ENCODE assay signal across 13 cellular contexts in the genomic region with DNA sequence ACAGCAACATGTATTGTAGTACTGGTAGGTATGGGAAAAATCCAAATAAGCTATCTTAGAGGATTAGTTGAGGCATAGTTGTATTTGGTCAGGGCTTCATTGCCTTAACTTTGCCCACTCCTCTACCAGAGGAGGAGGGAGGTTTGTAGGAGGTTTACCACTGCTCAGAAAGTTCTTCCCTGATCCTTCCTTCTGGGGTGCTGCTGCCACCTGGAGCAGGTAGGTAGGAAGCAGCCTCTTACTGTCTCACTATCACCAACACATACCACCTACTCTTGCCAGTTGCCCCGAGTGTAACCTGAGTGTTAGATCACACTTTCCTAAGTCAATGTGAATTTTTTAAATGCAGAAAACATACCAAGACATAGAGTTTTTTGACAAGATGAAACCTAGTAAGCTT. TPM values are rescaled to one million over a fixed set of nuclear protein-coding genes. Genes with fewer than 3 reads are reported as not detected.
A peak's percentile ranks its signal among the peaks of the same experiment; 100 is the strongest.
DNase-seq lines count a peak whose midpoint lies in the region; ATAC-seq and TF ChIP-seq lines count a peak whose summit lies in the region.
"Had no signal": no experiment of that assay in that cellular context is flagged by ENCODE, and none has a peak within 500 bp of the region (broad histone marks: within the 10 kb centered on the region; RNA-seq: fewer than 3 reads in every experiment).

No MANE protein-coding gene starts in this region.

- H3K36me3 ChIP-seq in breast epithelium, result no peaks in the 10 kb centered on the region
- no peaks in the 10 kb centered on the region for H3K36me3 ChIP-seq in upper lobe of right lung

- no peaks in the 10 kb centered on the region for H3K9me3 ChIP-seq in breast epithelium
- no peaks in the 10 kb centered on the region for H3K9me3 ChIP-seq in upper lobe of right lung

- H3K4me1 ChIP-seq in breast epithelium, result no peaks in the 10 kb centered on the region
- no peaks in the 10 kb centered on the region for H3K4me1 ChIP-seq in foreskin keratinocyte
- H3K4me1 ChIP-seq in upper lobe of right lung, result no peaks in the 10 kb centered on the region

- no peak for TF ChIP-seq CTCF in MCF 10A (IDR thresholded peaks at IDR 0.05; ENCODE audit: unreplicated experiment)
- no peak for TF ChIP-seq CTCF in breast epithelium (IDR thresholded peaks at IDR 0.05)
- TF ChIP-seq CTCF in foreskin keratinocyte (conservative IDR thresholded peaks at IDR 0.05), result peak; percentile 39
- peak; percentile 26 for TF ChIP-seq CTCF in upper lobe of right lung (IDR thresholded peaks at IDR 0.05)

- H3K4me3 Mint-ChIP-seq in MCF 10A (ENCODE audit: unreplicated experiment), result no peak overlapping the region

- TF ChIP-seq POLR2A in breast epithelium (IDR thresholded peaks at IDR 0.05), result no peak

- ATAC-seq in foreskin keratinocyte (no peak), upper lobe of right lung (peak; percentile 77)

- H3K4me3 ChIP-seq in breast epithelium, result no peak overlapping the region
- no peak overlapping the region for H3K4me3 ChIP-seq in upper lobe of right lung

- peak; percentile 50 for DNase-seq in MCF 10A (ENCODE audit: unreplicated experiment)
- no peak for DNase-seq in breast epithelium (ENCODE audit: low spot score in 2 of 2)
- peak; percentile 17 for DNase-seq in OCI-M1 (lab: John Stamatoyannopoulos, UW)
- no peak for DNase-seq in foreskin keratinocyte
- DNase-seq in upper lobe of right lung, result no peak
- no peak for DNase-seq in NCI-H1105 treated with DMSO at 0.1 percent for 48 hours (lab: John Stamatoyannopoulos, UW)
- no peak for DNase-seq in NCI-H146 (lab: John Stamatoyannopoulos, UW)
- no peak for DNase-seq in NCI-H2171 treated with DMSO at 0.1 percent for 48 hours (lab: John Stamatoyannopoulos, UW)
- DNase-seq: activated CD8-positive, alpha-beta memory T cell treated with anti-CD3 and anti-CD28 coated beads, Interleukin-2, amount 50 U/mL, for 48 hours; glutamatergic neuron; mammary epithelial cell; NCI-H1694 had no signal

- no peaks in the 10 kb centered on the region for H3K4me1 Mint-ChIP-seq in MCF 10A (ENCODE audit: insufficient read depth, unreplicated experiment)

- H3K27ac ChIP-seq in breast epithelium (no peak overlapping the region), foreskin keratinocyte (no peak overlapping the region), upper lobe of right lung (no peak overlapping the region)

- no peaks in the 10 kb centered on the region for H3K9me3 Mint-ChIP-seq in MCF 10A (ENCODE audit: unreplicated experiment)

- CTCF ChIA-PET in MCF 10A (lab: Yijun Ruan, JAX), result interaction anchor here (0.6 to 3.5 kb wide), 12 partner anchors 30 to 243 kb away, joined by 3 to 26 read pairs (median 4); a partner anchor contains a TSS

- POLR2A ChIA-PET in MCF 10A (lab: Yijun Ruan, JAX), result interaction anchor here (1.1 kb wide), 1 partner anchor 218 kb away, joined by 3 read pairs; no protein-coding TSS in a partner anchor

- H3K27me3 Mint-ChIP-seq in MCF 10A (ENCODE audit: insufficient read depth, unreplicated experiment), result no peaks in the 10 kb centered on the region

- H3K27me3 ChIP-seq in breast epithelium, result no peaks in the 10 kb centered on the region
- no peaks in the 10 kb centered on the region for H3K27me3 ChIP-seq in foreskin keratinocyte
- no peaks in the 10 kb centered on the region for H3K27me3 ChIP-seq in upper lobe of right lung

- H3K36me3 Mint-ChIP-seq in MCF 10A (ENCODE audit: insufficient read depth, unreplicated experiment), result no peaks in the 10 kb centered on the region

- no peak overlapping the region for H3K27ac Mint-ChIP-seq in MCF 10A (ENCODE audit: low read depth, unreplicated experiment)

- intact Hi-C loops in MCF 10A (cut with micrococcal nuclease) (no loop called here), breast epithelium (cut with DNase I; ENCODE audit: low total_unique reads) (no loop called here), upper lobe of right lung (cut with DNase I) (no loop called here)

- BruUV-seq in MCF 10A (replicated peaks; lab: Mats Ljungman, UMichigan), result no TSS peak

RNA-seq across cellular contexts. Expression of a gene that starts 24.1 kb away (rescaled TPM):
- total RNA-seq in MCF 10A (2022) (0.14 and 0.32 TPM in 2 replicates), breast epithelium (1 to 10 TPM; 1.6 to 4.5 (median 3.3) TPM), foreskin keratinocyte (not detected in 2 replicates), upper lobe of right lung (4.1 TPM)
- polyA plus RNA-seq in foreskin keratinocyte, result not detected in 2 replicates
- total RNA-seq: HT1080 had no signal

Comparison
In these comparisons a context has a peak if more than half of its experiments do, and no peak if none do; other contexts are left out.
1. DNase-seq: peak in MCF 10A (single experiment) and OCI-M1 (single experiment); none in breast epithelium (0 of 2), foreskin keratinocyte (0 of 2), upper lobe of right lung (single experiment), NCI-H1105 treated with DMSO at 0.1 percent for 48 hours (single experiment), NCI-H146 (single experiment) and NCI-H2171 treated with DMSO at 0.1 percent for 48 hours (single experiment).
2. CTCF ChIP-seq: peak in foreskin keratinocyte (single experiment) and upper lobe of right lung (single experiment); none in MCF 10A (single experiment) and breast epithelium (0 of 3).